ENCODE assay signal across 31 cellular contexts in genomic region chrX:47590984-47591383, GRCh38.
"Had no signal": no experiment of that assay in that cellular context is flagged by ENCODE, and none has a peak within 500 bp of the region (broad histone marks: within the 10 kb centered on the region; RNA-seq: fewer than 3 reads in every experiment).

No MANE protein-coding gene starts in this region.

- H3K27me3 ChIP-seq: neural progenitor cell, neutrophil, ovary, sigmoid colon, tibial nerve, uterus had no signal

- H3K4me2 ChIP-seq: neural progenitor cell had no signal

- H3K4me3 ChIP-seq: lower lobe of right lung, neural progenitor cell, ovary, prostate gland, sigmoid colon, tibial nerve, uterus had no signal

- H3K27me3 Mint-ChIP-seq: naive B cell; stimulated activated memory B cell treated with anti-CD40 and anti-IgM and Interleukin-4, amounts not matched to agents 10 μg/mL and 1 μg/mL and 100 μg/mL, for 72 hours; stimulated activated naive CD8-positive, alpha-beta T cell treated with anti-CD3 and anti-CD28 coated beads, Interleukin-15, amount 100 ng/mL, for 72 hours; type B pancreatic cell had no signal

- H3K27ac Mint-ChIP-seq: mesothelial cell of epicardium; naive B cell; natural killer cell; nephron progenitor cell; neural progenitor cell; stimulated activated memory B cell treated with anti-CD40 and anti-IgM and Interleukin-4, amounts not matched to agents 10 μg/mL and 1 μg/mL and 100 μg/mL, for 72 hours; type B pancreatic cell had no signal

- H3K4me1 ChIP-seq: lower lobe of right lung, neural progenitor cell, prostate gland, sigmoid colon, tibial nerve, uterus had no signal

- H3K9ac ChIP-seq: neural progenitor cell had no signal

- H3K4me1 Mint-ChIP-seq: mesothelial cell of epicardium; naive B cell; neural progenitor cell; stimulated activated memory B cell treated with anti-CD40 and anti-IgM and Interleukin-4, amounts not matched to agents 10 μg/mL and 1 μg/mL and 100 μg/mL, for 72 hours had no signal

- H3K27ac ChIP-seq: lower lobe of right lung, neural progenitor cell, neutrophil, ovary, prostate gland, sigmoid colon, tibial nerve, uterus had no signal

- H3K36me3 Mint-ChIP-seq: naive B cell; natural killer cell; stimulated activated memory B cell treated with anti-CD40 and anti-IgM and Interleukin-4, amounts not matched to agents 10 μg/mL and 1 μg/mL and 100 μg/mL, for 72 hours; type B pancreatic cell had no signal

- H3K36me3 ChIP-seq: lower lobe of right lung, neural progenitor cell, neutrophil, ovary, prostate gland, sigmoid colon, uterus had no signal

- H3K4me3 Mint-ChIP-seq: mesothelial cell of epicardium; naive B cell; natural killer cell; nephron progenitor cell; neural progenitor cell; stimulated activated memory B cell treated with anti-CD40 and anti-IgM and Interleukin-4, amounts not matched to agents 10 μg/mL and 1 μg/mL and 100 μg/mL, for 72 hours; stimulated activated naive CD8-positive, alpha-beta T cell treated with anti-CD3 and anti-CD28 coated beads, Interleukin-15, amount 100 ng/mL, for 72 hours; type B pancreatic cell had no signal

- DNase-seq: hippocampal formation; kidney glomerular epithelial cell; left cardiac atrium; left ventricle myocardium superior; lower lobe of right lung; mammary epithelial cell; mesenchymal stem cell; naive B cell; natural killer cell; nephron progenitor cell; occipital lobe; retina; right cardiac atrium; sigmoid colon; small intestine; stimulated activated CD4-positive, alpha-beta T cell treated with anti-CD3 and anti-CD28 coated beads, Interleukin-1b, Interleukin-23, amount 100 ng/mL, for 48 hours; stimulated activated CD4-positive, alpha-beta T cell treated with anti-CD3 and anti-CD28 coated beads, Interleukin-2, amount 100 ng/mL, for 48 hours; stimulated activated CD4-positive, alpha-beta T cell treated with anti-CD3 and anti-CD28 coated beads, Interleukin-4, amount 100 ng/mL, for 4 hours; stimulated activated CD8-positive, alpha-beta memory T cell treated with anti-CD3 and anti-CD28 coated beads, Interleukin-4, amount 100 ng/mL, for 48 hours; stimulated activated naive CD4-positive, alpha-beta T cell treated with Interleukin-2 at 50 U/mL for 16 hours; stimulated activated naive CD8-positive, alpha-beta T cell treated with anti-CD3 and anti-CD28 coated beads, Interleukin-15, amount 100 ng/mL, for 72 hours; substantia nigra; uterus had no signal

- H3K9me3 Mint-ChIP-seq: natural killer cell; stimulated activated memory B cell treated with anti-CD40 and anti-IgM and Interleukin-4, amounts not matched to agents 10 μg/mL and 1 μg/mL and 100 μg/mL, for 72 hours; stimulated activated naive CD8-positive, alpha-beta T cell treated with anti-CD3 and anti-CD28 coated beads, Interleukin-15, amount 100 ng/mL, for 72 hours had no signal

- H3K9me3 ChIP-seq: lower lobe of right lung, neutrophil, ovary, prostate gland, sigmoid colon, tibial nerve, uterus had no signal
